Comparison of ENCODE assay signal across 2 cellular contexts in genomic region chrX:149804102-149804501, GRCh38.
TF ChIP-seq lines count a peak whose summit lies in the region.

No MANE protein-coding gene starts in this region.

TF ChIP-seq in A549, 52 proteins besides CTCF, POLR2A, EP300 and RAD21:
- no peak for TF ChIP-seq GATA3 (IDR thresholded peaks at IDR 0.05; ENCODE audit: borderline replicate concordance)
- no peak for TF ChIP-seq HOXB5 (CRISPR knock-in tag; IDR thresholded peaks at IDR 0.05)
- no peak for TF ChIP-seq KDM1A (IDR thresholded peaks at IDR 0.05; ENCODE audit: low read depth)
- TF ChIP-seq PBX3 (IDR thresholded peaks at IDR 0.05) = no peak
- no peak for TF ChIP-seq RFX5 (IDR thresholded peaks at IDR 0.05)
- no peak for TF ChIP-seq RARB (CRISPR knock-in tag; IDR thresholded peaks at IDR 0.05)
- TF ChIP-seq HOXA7 (CRISPR knock-in tag; IDR thresholded peaks at IDR 0.05) = no peak
- TF ChIP-seq HOXB13 (CRISPR knock-in tag; IDR thresholded peaks at IDR 0.05; ENCODE audit: low read depth) = no peak
- no peak for TF ChIP-seq JUNB (IDR thresholded peaks at IDR 0.05)
- TF ChIP-seq CHD4 (IDR thresholded peaks at IDR 0.05; ENCODE audit: borderline replicate concordance) = no peak
- no peak for TF ChIP-seq CHD2 (IDR thresholded peaks at IDR 0.05; ENCODE audit: low read length, partially characterized antibody)
- no peak for TF ChIP-seq NR3C1 (IDR thresholded peaks at IDR 0.05)
- TF ChIP-seq FOSB (CRISPR knock-in tag; IDR thresholded peaks at IDR 0.05) = no peak
- no peak for TF ChIP-seq TFCP2L1 (CRISPR knock-in tag; IDR thresholded peaks at IDR 0.05)
- TF ChIP-seq PHF8 (IDR thresholded peaks at IDR 0.05; ENCODE audit: borderline replicate concordance, low read depth) = no peak
TF ChIP-seq in A549: peak in this region for 0.

TF ChIP-seq in K562, 482 proteins besides CTCF, POLR2A, EP300 and RAD21:
- TF ChIP-seq ARID1B (IDR thresholded peaks at IDR 0.05) (peak; percentile 60), NFXL1 (CRISPR knock-in tag; IDR thresholded peaks at IDR 0.05) (no peak), THRB (CRISPR knock-in tag; conservative IDR thresholded peaks at IDR 0.05) (no peak), CBFA2T2 (conservative IDR thresholded peaks at IDR 0.05) (peak; percentile 42; the same call in 1 of the 2 replicates), NR3C1 (CRISPR knock-in tag; IDR thresholded peaks at IDR 0.05) (no peak), FOS (IDR thresholded peaks at IDR 0.05; ENCODE audit: extremely low read depth, insufficient read length) (no peak), TEAD4 (IDR thresholded peaks at IDR 0.05; ENCODE audit: low read length) (peak; percentile 35; the same call in 1 of the 2 replicates), TEAD4 (CRISPR knock-in tag; IDR thresholded peaks at IDR 0.05; ENCODE audit: borderline replicate concordance) (no peak), TCF3 (CRISPR knock-in tag; IDR thresholded peaks at IDR 0.05) (peak; percentile 31; the same call in 1 of the 2 replicates), TAL1 (IDR thresholded peaks at IDR 0.05) (peak; percentile 45; the same call in 1 of the 2 replicates), CBFA2T3 (IDR thresholded peaks at IDR 0.05) (peak; percentile 65; the same call in 1 of the 2 replicates)
